Comparison of ENCODE assay signal across 11 cellular contexts in genomic region chr5:14673443-14673842, GRCh38.
"Had no signal": no experiment of that assay in that cellular context is flagged by ENCODE, and none has a peak within 500 bp of the region (broad histone marks: within the 10 kb centered on the region; RNA-seq: fewer than 3 reads in every experiment).

No MANE protein-coding gene starts in this region.

- H2AFZ ChIP-seq: neural progenitor cell had no signal

- H3K9me3 ChIP-seq: adrenal gland, heart right ventricle, ovary, upper lobe of left lung had no signal

- H3K4me2 ChIP-seq: neural progenitor cell had no signal

- H3K4me3 ChIP-seq: adrenal gland, heart right ventricle, neural progenitor cell, ovary, upper lobe of left lung had no signal

- H3K27ac Mint-ChIP-seq: endodermal cell, neural progenitor cell had no signal

- DNase-seq: activated CD4-positive, alpha-beta T cell treated with anti-CD3 and anti-CD28 coated beads for 48 hours; activated gamma-delta T cell treated with Interleukin-2 at 50 U/mL for 16 hours; activated T-cell treated with anti-CD3 and anti-CD28 coated beads, Interleukin-2, amount 50 U/mL, for 24 hours; adrenal gland; endodermal cell; heart right ventricle; ovary; stimulated activated naive CD8-positive, alpha-beta T cell treated with anti-CD3 and anti-CD28 coated beads, Interleukin-15, amount 100 ng/mL, for 72 hours; upper lobe of left lung had no signal

- H3K9ac ChIP-seq: neural progenitor cell had no signal

- H3K27me3 Mint-ChIP-seq: activated T-cell treated with anti-CD3 and anti-CD28 coated beads, Interleukin-2, amount 50 U/mL, for 24 hours; stimulated activated naive CD8-positive, alpha-beta T cell treated with anti-CD3 and anti-CD28 coated beads, Interleukin-15, amount 100 ng/mL, for 72 hours had no signal

- H3K36me3 ChIP-seq: adrenal gland, neural progenitor cell, ovary had no signal

- H3K27me3 ChIP-seq: adrenal gland, heart right ventricle, neural progenitor cell, ovary, upper lobe of left lung had no signal

- H3K9me3 Mint-ChIP-seq: activated T-cell treated with anti-CD3 and anti-CD28 coated beads, Interleukin-2, amount 50 U/mL, for 24 hours; endodermal cell; neural progenitor cell; stimulated activated naive CD8-positive, alpha-beta T cell treated with anti-CD3 and anti-CD28 coated beads, Interleukin-15, amount 100 ng/mL, for 72 hours had no signal

- H3K4me3 Mint-ChIP-seq: endodermal cell, neural progenitor cell had no signal

- ATAC-seq: heart right ventricle; sciatic nerve; stimulated activated naive CD8-positive, alpha-beta T cell treated with anti-CD3 and anti-CD28 coated beads, Interleukin-15, amount 100 ng/mL, for 72 hours had no signal

- H3K27ac ChIP-seq: adrenal gland, neural progenitor cell, ovary had no signal
